ENCODE assay signal across 8 cellular contexts in genomic region chr17:81101614-81102306, GRCh38.
A peak's percentile ranks its signal among the peaks of the same experiment; 100 is the strongest.
DNase-seq lines count a peak whose midpoint lies in the region; ATAC-seq and TF ChIP-seq lines count a peak whose summit lies in the region.

No MANE protein-coding gene starts in this region.

- POLR2A ChIA-PET in activated CD4-positive, alpha-beta T cell treated with anti-CD3 and anti-CD28 coated beads for 36 hours (lab: Charles Lee), result no interaction called here

- no peak overlapping the region for H3K27ac Mint-ChIP-seq in activated CD4-positive, alpha-beta T cell treated with anti-CD3 and anti-CD28 coated beads for 36 hours

- H3K27me3 Mint-ChIP-seq in activated CD4-positive, alpha-beta T cell treated with anti-CD3 and anti-CD28 coated beads for 36 hours, result no peaks in the 10 kb centered on the region

- TF ChIP-seq POLR2A in GM18505 (IDR thresholded peaks at IDR 0.05; ENCODE audit: borderline replicate concordance, extremely low read depth, insufficient read depth, insufficient read length), result no peak

- CTCF ChIA-PET in activated CD4-positive, alpha-beta T cell treated with anti-CD3 and anti-CD28 coated beads for 36 hours (lab: Charles Lee), result interaction anchor here (0.6 to 1.6 kb wide), 9 partner anchors 13 to 691 kb away, joined by 3 to 17 read pairs (median 4); no protein-coding TSS in a partner anchor

- no peak overlapping the region for H3K4me3 Mint-ChIP-seq in activated CD4-positive, alpha-beta T cell treated with anti-CD3 and anti-CD28 coated beads for 36 hours

- no peaks in the 10 kb centered on the region for H3K9me3 Mint-ChIP-seq in activated CD4-positive, alpha-beta T cell treated with anti-CD3 and anti-CD28 coated beads for 36 hours (ENCODE audit: low read depth)

- ATAC-seq in GM18505 (IDR thresholded peaks at IDR 0.05; ENCODE audit: unreplicated experiment) (peak; percentile 83), HG03095 (IDR thresholded peaks at IDR 0.05; ENCODE audit: unreplicated experiment) (peak; percentile 75)
- ATAC-seq in activated CD4-positive, alpha-beta T cell treated with anti-CD3 and anti-CD28 coated beads for 36 hours, result peak; percentile 97

- peak; percentile 66 for DNase-seq in A172 (ENCODE audit: low spot score)
- peak; percentile 69 for DNase-seq in NCI-H510A treated with DMSO at 0.1 percent for 48 hours (lab: John Stamatoyannopoulos, UW)
- DNase-seq in activated CD4-positive, alpha-beta T cell treated with anti-CD3 and anti-CD28 coated beads for 36 hours, result peak; percentile 94
- peak; percentile 65 for DNase-seq in cerebellar cortex (ENCODE audit: low spot score)
- peak; percentile 89 for DNase-seq in left kidney (ENCODE audit: low read depth, low spot score)
- DNase-seq in stimulated activated CD4-positive, alpha-beta T cell treated with anti-CD3 and anti-CD28 coated beads, Interleukin-4, amount 100 ng/mL, for 4 hours, result peak; percentile 82 to 85

- intact Hi-C loops in activated CD4-positive, alpha-beta T cell treated with anti-CD3 and anti-CD28 coated beads for 36 hours (cut with DNase I, micrococcal nuclease), result loop anchor here (1.0 to 2.0 kb wide), 4 partner anchors 78 to 675 kb away; no protein-coding TSS in a partner anchor

- H3K4me1 Mint-ChIP-seq in activated CD4-positive, alpha-beta T cell treated with anti-CD3 and anti-CD28 coated beads for 36 hours, result peaks cover 14% of the 10 kb centered on the region

- H3K36me3 Mint-ChIP-seq in activated CD4-positive, alpha-beta T cell treated with anti-CD3 and anti-CD28 coated beads for 36 hours (ENCODE audit: low read depth), result no peaks in the 10 kb centered on the region

Comparison
In these comparisons a context has a peak if more than half of its experiments do, and no peak if none do; other contexts are left out.
1. Peak in every context shown above with its lines: DNase-seq and ATAC-seq.